ENCODE assay signal across 29 cellular contexts in genomic region chr13:111345682-111346081, GRCh38. TPM values are rescaled to one million over a fixed set of nuclear protein-coding genes. Genes with fewer than 3 reads are reported as not detected.
"Had no signal": no experiment of that assay in that cellular context is flagged by ENCODE, and none has a peak within 500 bp of the region (broad histone marks: within the 10 kb centered on the region; RNA-seq: fewer than 3 reads in every experiment).

No MANE protein-coding gene starts in this region.

- H3K27ac ChIP-seq: colonic mucosa, gastroesophageal sphincter, lower lobe of right lung, neutrophil, ovary, stomach, thyroid gland, upper lobe of left lung had no signal

- H3K4me1 ChIP-seq: colonic mucosa, gastroesophageal sphincter, lower lobe of right lung, stomach, thyroid gland, upper lobe of left lung had no signal

- H3K4me3 ChIP-seq: colonic mucosa, gastroesophageal sphincter, lower lobe of right lung, ovary, smooth muscle cell, stomach, thyroid gland, upper lobe of left lung had no signal

- DNase-seq: activated CD4-positive, alpha-beta T cell treated with anti-CD3 and anti-CD28 coated beads for 36 hours; activated CD4-positive, alpha-beta T cell treated with anti-CD3 and anti-CD28 coated beads, Interleukin-2, amount 50 U/mL, for 4 hours; activated CD4-positive, CD25-positive, alpha-beta regulatory T cell; activated CD8-positive, alpha-beta memory T cell treated with anti-CD3 and anti-CD28 coated beads, Interleukin-2, amount 50 U/mL, for 4 hours; activated T-cell treated with anti-CD3 and anti-CD28 coated beads, Interleukin-2, amount 50 U/mL, for 1 hour; colonic mucosa; effector CD8-positive, alpha-beta T cell; hippocampal formation; immature natural killer cell; lower lobe of right lung; ovary; retina; stimulated activated CD4-positive, alpha-beta T cell treated with anti-CD3 and anti-CD28 coated beads, Interleukin-1b, Interleukin-23, amount 100 ng/mL, for 48 hours; stimulated activated CD4-positive, alpha-beta T cell treated with anti-CD3 and anti-CD28 coated beads, Interleukin-4, amount 100 ng/mL, for 4 hours; stimulated activated CD8-positive, alpha-beta memory T cell treated with anti-CD3 and anti-CD28 coated beads, Interleukin-4, amount 100 ng/mL, for 48 hours; stimulated activated naive B cell treated with anti-CD40 and anti-IgM and Interleukin-4, amounts not matched to agents 10 μg/mL and 1 μg/mL and 100 μg/mL, for 72 hours; stomach; T-helper 1 cell; thyroid gland had no signal

- H3K36me3 ChIP-seq: colonic mucosa, lower lobe of right lung, neutrophil, ovary, stomach, thyroid gland, upper lobe of left lung had no signal

- H3K9me3 ChIP-seq: colonic mucosa, gastroesophageal sphincter, lower lobe of right lung, neutrophil, ovary, stomach, thyroid gland, upper lobe of left lung had no signal

- ATAC-seq: activated CD4-positive, alpha-beta T cell treated with anti-CD3 and anti-CD28 coated beads for 36 hours; activated naive CD4-positive, alpha-beta T cell treated with anti-CD3 and anti-CD28 coated beads, Interleukin-2, amount 50 U/mL, for 72 hours; gastroesophageal sphincter; stimulated activated naive B cell treated with anti-CD40 and anti-IgM and Interleukin-4, amounts not matched to agents 10 μg/mL and 1 μg/mL and 100 μg/mL, for 72 hours had no signal

- H3K27me3 ChIP-seq: colonic mucosa, gastroesophageal sphincter, neutrophil, ovary, stomach, thyroid gland, upper lobe of left lung had no signal

RNA-seq across cellular contexts. Expression of gene TEX29, which starts 25.2 kb away (rescaled TPM):
- total RNA-seq: activated CD8-positive, alpha-beta memory T cell treated with anti-CD3 and anti-CD28 coated beads for 36 hours; bronchial epithelial cell; epithelial cell of proximal tubule; fibroblast of villous mesenchyme; kidney epithelial cell; stomach; thyroid gland had no signal
